In the genomic region with DNA sequence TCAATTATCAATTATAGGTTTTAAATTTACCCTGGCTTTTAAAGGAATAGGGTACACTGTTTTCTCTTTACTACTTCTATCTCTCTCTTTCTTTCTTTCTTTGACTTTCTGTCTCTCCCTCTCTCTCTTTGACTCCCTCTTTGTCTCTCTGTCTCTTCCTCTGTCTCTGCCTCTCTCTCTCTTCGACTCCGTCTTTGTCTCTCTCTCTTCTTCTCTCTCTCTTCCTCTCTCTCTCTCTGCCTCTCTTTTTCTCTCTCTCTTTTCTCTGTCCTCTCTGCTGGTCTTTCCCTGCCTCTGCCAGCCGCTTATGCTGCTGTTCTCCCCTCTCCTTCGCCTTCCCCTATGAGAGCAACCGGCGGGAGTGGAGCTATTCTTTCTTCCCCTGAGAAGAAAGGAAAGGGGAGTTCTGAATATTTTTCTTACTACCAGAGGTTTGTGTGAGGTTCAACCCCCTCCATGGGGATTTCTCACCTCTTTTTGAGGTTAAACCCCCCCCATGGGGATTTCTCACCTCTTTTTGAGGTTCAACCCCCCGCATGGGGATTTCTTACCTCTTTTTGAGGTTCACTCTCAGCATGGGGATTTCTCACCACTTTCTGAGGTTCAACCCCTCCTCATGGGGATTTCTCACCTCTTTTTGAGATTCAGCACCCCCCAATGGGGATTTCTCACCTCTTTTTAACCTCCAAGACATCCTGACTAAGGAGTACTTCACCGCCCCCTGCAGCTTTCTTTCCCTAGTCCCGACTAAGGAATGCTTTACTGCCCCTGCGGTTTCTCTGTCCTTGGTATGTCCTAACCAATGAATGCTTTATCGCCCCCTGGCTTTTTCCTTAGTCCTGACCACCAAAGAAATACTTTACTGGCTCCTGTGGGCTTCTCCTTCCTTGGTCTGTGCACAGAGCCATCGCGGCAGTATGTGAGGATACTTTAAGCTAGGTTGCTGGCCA, we compare ENCODE assay signal across 9 cellular contexts. TPM values are rescaled to one million over a fixed set of nuclear protein-coding genes. Genes with fewer than 3 reads are reported as not detected.
DNase-seq lines count a peak whose midpoint lies in the region; ATAC-seq, FAIRE-seq and TF ChIP-seq lines count a peak whose summit lies in the region.
"Had no signal": no experiment of that assay in that cellular context is flagged by ENCODE, and none has a peak within 500 bp of the region (broad histone marks: within the 10 kb centered on the region; RNA-seq: fewer than 3 reads in every experiment).

No MANE protein-coding gene starts in this region.

- peak; percentile 53 for TF ChIP-seq RAD21 in GM12878 (IDR thresholded peaks at IDR 0.05; ENCODE audit: insufficient read depth, low read depth, low read length)

- peak overlapping the region; percentile 68 for H3K4me2 ChIP-seq in GM12878 (ENCODE audit: control insufficient read depth, insufficient read depth)

- H3K9me3 ChIP-seq in Panc1 (ENCODE audit: control insufficient read depth, insufficient read depth, low read depth, low read length): no peaks in the 10 kb centered on the region
- no peaks in the 10 kb centered on the region; the same call in 2 of the 3 replicates for H3K9me3 ChIP-seq in GM12878 (replicated peaks; ENCODE audit: control insufficient read depth, insufficient read depth, low read length)
- H3K9me3 ChIP-seq: mucosa of descending colon had no signal

- in situ Hi-C loops in Panc1 (cut with HindIII; ENCODE audit: low pct_unique_long_range_greater_than_20kb, low sequenced_read_pairs) (no loop called here), GM12878 (cut with MboI) (no loop called here)

- H4K20me1 ChIP-seq in GM12878 (ENCODE audit: control insufficient read depth, insufficient read depth): no peaks in the 10 kb centered on the region

- H2AFZ ChIP-seq in GM12878 (ENCODE audit: control insufficient read depth, low read depth, low read length): peak overlapping the region; percentile 41; the same call in 1 of the 2 replicates

- peak in 1 of 2 experiments; percentile 78; a peak in 3 of 4 replicates for TF ChIP-seq EP300 in GM12878 (IDR thresholded peaks at IDR 0.05; ENCODE audit: borderline replicate concordance in 1 of 2, control insufficient read depth in 1 of 2, low read depth in 2 of 2, low read length in 2 of 2)

- H3K36me3 ChIP-seq in Panc1 (ENCODE audit: control insufficient read depth, insufficient read depth, low read length) (no peaks in the 10 kb centered on the region), GM12878 (ENCODE audit: control insufficient read depth in 2 of 2, insufficient read depth in 2 of 2, low read length in 1 of 2) (no peaks in the 10 kb centered on the region)

- no TSS peak for BruUV-seq in Panc1 (replicated peaks; lab: Mats Ljungman, UMichigan)
- TSS peak; percentile 95 for BruUV-seq in GM12878 (replicated peaks; lab: Mats Ljungman, UMichigan)

- H3K79me2 ChIP-seq in GM12878 (ENCODE audit: control insufficient read depth, insufficient read depth, low read length): no peaks in the 10 kb centered on the region

- no peak for DNase-seq in GM18507 (ENCODE audit: extremely low spot score, insufficient read length, low read depth)
- DNase-seq in Panc1 (ENCODE audit: low read depth, low spot score): no peak
- peak; percentile 78 for DNase-seq in GM12878 (ENCODE audit: low read depth, low spot score)
- DNase-seq in stimulated activated CD4-positive, alpha-beta T cell treated with anti-CD3 and anti-CD28 coated beads, Interleukin-1b, Interleukin-23, amount 100 ng/mL, for 4 hours (ENCODE audit: low read depth in 2 of 2): peak; percentile 2 to 24
- no peak for DNase-seq in germinal center (ENCODE audit: low spot score)
- no peak for DNase-seq in KG1 (lab: John Stamatoyannopoulos, UW)
- DNase-seq in NOMO-1 treated with dmso at 0.1 percent for 144 hours (lab: John Stamatoyannopoulos, UW; ENCODE audit: unreplicated experiment): no peak

- no peak for TF ChIP-seq POLR2A in GM12878 (IDR thresholded peaks at IDR 0.05; ENCODE audit: low read depth, low read length)

- SMC1A ChIA-PET in GM12878 (lab: Charles Lee; ENCODE audit: uncharacterized antibody, unreplicated experiment): interaction anchor here (0.6 to 1.5 kb wide), 6 partner anchors 10 to 71 kb away, joined by 3 to 4 read pairs (median 3); no protein-coding TSS in a partner anchor

- 34% methylated on average over 13 of the region's 13 CpGs for WGBS in GM12878 (ENCODE audit: insufficient coverage, insufficient replicate concordance, low lambda C conversion rate, missing lambda C conversion rate)

- POLR2A ChIA-PET in Panc1 (lab: Charles Lee) (no interaction called here), GM12878 (lab: Charles Lee) (interaction anchor here (1.0 to 1.4 kb wide), 3 partner anchors 19 to 69 kb away, joined by 3 to 7 read pairs (median 4); a partner anchor contains a TSS)

- RAD21 ChIA-PET in GM12878 (lab: Charles Lee; ENCODE audit: unreplicated experiment): interaction anchor here (1.0 to 2.3 kb wide), 7 partner anchors 10 to 246 kb away, joined by 3 to 18 read pairs (median 8); a partner anchor contains a TSS

- intact Hi-C loops in Panc1 (cut with micrococcal nuclease; ENCODE audit: unreplicated experiment): no loop called here
- intact Hi-C loops in GM12878 (cut with micrococcal nuclease; ENCODE audit: unreplicated experiment): loop anchor here (1.0 to 2.0 kb wide), 2 partner anchors 28 to 71 kb away; a partner anchor contains a TSS

- H3K27me3 ChIP-seq in Panc1 (ENCODE audit: control insufficient read depth, insufficient read depth, low read length) (no peaks in the 10 kb centered on the region; the same call in 1 of the 2 replicates), GM12878 (replicated peaks in 1 of 2; ENCODE audit: control insufficient read depth in 2 of 2, insufficient read depth in 2 of 2, low read length in 1 of 2) (no peaks in the 10 kb centered on the region)

- peak overlapping the region; percentile 1; the same call in 1 of the 2 replicates for H3K9ac ChIP-seq in GM12878 (ENCODE audit: control insufficient read depth, insufficient read depth, low read length)

- ATAC-seq in Panc1 (no peak), GM12878 (peak; percentile 92), HG03354 (IDR thresholded peaks at IDR 0.05; ENCODE audit: poor library complexity, severe bottlenecking, unreplicated experiment) (no peak)
- ATAC-seq: mucosa of descending colon had no signal

- CTCF ChIA-PET in Panc1 (lab: Charles Lee): no interaction called here
- CTCF ChIA-PET in GM12878 (lab: Yijun Ruan, JAX): interaction anchor here (1.0 to 1.9 kb wide), 7 partner anchors 9 to 356 kb away, joined by 3 to 8 read pairs (median 3); a partner anchor contains a TSS

- FAIRE-seq in GM18507 (lab: Jason Lieb, UNC) (peak; percentile 86), GM12878 (lab: Jason Lieb, UNC) (no peak)

- no peak overlapping the region for H3K4me3 ChIP-seq in Panc1 (ENCODE audit: low read depth in 2 of 2, low read length in 2 of 2)
- H3K4me3 ChIP-seq in GM12878: no peak overlapping the region
- H3K4me3 ChIP-seq: mucosa of descending colon had no signal

- H3K27ac ChIP-seq in Panc1 (ENCODE audit: low read length) (no peak overlapping the region), GM12878 (ENCODE audit: control insufficient read depth, insufficient read depth) (peak overlapping the region; percentile 39; the same call in 1 of the 2 replicates)

- H3K4me1 ChIP-seq in Panc1 (ENCODE audit: control insufficient read depth, insufficient read depth, low read length) (no peaks in the 10 kb centered on the region), GM12878 (ENCODE audit: control insufficient read depth, insufficient read depth, low read length) (peaks cover 11% of the 10 kb centered on the region)

- TF ChIP-seq CTCF in Panc1 (IDR thresholded peaks at IDR 0.05) (0 out of 2 replicates have a peak, but pooled peaks have one; percentile 25), GM12878 (IDR thresholded peaks at IDR 0.05 in 2 of 3, conservative IDR thresholded peaks at IDR 0.05 in 1 of 3; ENCODE audit: control insufficient read depth in 2 of 3, extremely low read depth in 1 of 3, insufficient read depth in 1 of 3, low read depth in 3 of 3, low read length in 3 of 3) (peak; percentile 11 to 56 (median 26); a peak in 3 of 6 replicates)

TF ChIP-seq in GM12878, 131 proteins besides CTCF, POLR2A, EP300 and RAD21 (continues in another document):
- TF ChIP-seq SUPT20H (IDR thresholded peaks at IDR 0.05; ENCODE audit: borderline replicate concordance, control insufficient read depth, low read depth, low read length): no peak
- TF ChIP-seq TAF1 (IDR thresholded peaks at IDR 0.05; ENCODE audit: borderline replicate concordance, low read depth, low read length): 0 out of 2 replicates have a peak, but pooled peaks have one; percentile 10
- peak; percentile 36; the same call in 1 of the 2 replicates for TF ChIP-seq BMI1 (IDR thresholded peaks at IDR 0.05; ENCODE audit: borderline replicate concordance)
- TF ChIP-seq KDM1A (IDR thresholded peaks at IDR 0.05; ENCODE audit: borderline replicate concordance): no peak
- TF ChIP-seq BCL11A (IDR thresholded peaks at IDR 0.05; ENCODE audit: low read depth, low read length): peak; percentile 75; the same call in 1 of the 2 replicates
- no peak for TF ChIP-seq SUZ12 (IDR thresholded peaks at IDR 0.05; ENCODE audit: unreplicated experiment)
- TF ChIP-seq TCF7 (IDR thresholded peaks at IDR 0.05; ENCODE audit: borderline replicate concordance): peak; percentile 83
- TF ChIP-seq RFX5 (IDR thresholded peaks at IDR 0.05; ENCODE audit: low read depth, low read length): no peak
- TF ChIP-seq ESRRA (IDR thresholded peaks at IDR 0.05; ENCODE audit: low read length): no peak
- TF ChIP-seq SIX5 (IDR thresholded peaks at IDR 0.05; ENCODE audit: low read depth, low read length, severe bottlenecking): no peak
- TF ChIP-seq SPI1 (IDR thresholded peaks at IDR 0.05; ENCODE audit: borderline replicate concordance, insufficient read depth, low read depth, low read length): no peak

RNA-seq across cellular contexts. Expression of a gene that starts 27.4 kb away (rescaled TPM):
- total RNA-seq in Panc1 (2021; ENCODE audit: unreplicated experiment) (10.6 TPM), GM12878 (2014; rRNA removed) (30.0 and 36.4 TPM in 2 replicates), GM12878 (2014; rRNA removed; fragmentation: Illumina TruSeq; extraction: Trizol) (52.3 and 57.1 TPM in 2 replicates), GM12878 (2021) (39.5 and 40.1 TPM in 2 replicates)
- 3.1 TPM for polyA plus RNA-seq in Panc1 (2012; ENCODE audit: insufficient read length)
- 898 and 917 TPM in 2 replicates for total RNA-seq in GM12878 (2013; cell fraction: nucleolus; rRNA removed)
- 9.8 TPM for polyA plus RNA-seq in GM12878 (2011; ENCODE audit: low read depth)
- polyA plus RNA-seq in GM12878 (2011; rRNA removed) (26.8 and 41.3 TPM in 2 replicates), GM12878 (2014; fragmentation: Illumina TruSeq; extraction: Trizol) (26.9 and 38.2 TPM in 2 replicates), GM12878 (2014; fragmentation: Nextera tagmentation; extraction: Ambion mirVana) (1 to 10 TPM; 7.7 to 10.0 TPM), GM12878 (2014; rRNA removed) (20.3 and 24.2 TPM in 2 replicates), GM12878 (2016; fragmentation: Nextera tagmentation; extraction: Ambion mirVana) (10 to 100 TPM; 37.7 to 42.3 TPM)
- 8.2 TPM in 2 replicates for polyA plus RNA-seq in GM12878 (2011; cell fraction: cytosol; rRNA removed)
- polyA plus RNA-seq in GM12878 (2011; cell fraction: nucleus; rRNA removed): 33.8 and 37.3 TPM in 2 replicates
- 13.6 and 15.0 TPM in 2 replicates for polyA plus RNA-seq in GM12878 (2012)
- polyA minus RNA-seq in GM12878 (2011; rRNA and poly(A)+ RNA removed): 40.4 and 48.1 TPM in 2 replicates
- 9.8 and 11.6 TPM in 2 replicates for polyA minus RNA-seq in GM12878 (2011; cell fraction: cytosol; rRNA and poly(A)+ RNA removed)
- 70.1 and 116 TPM in 2 replicates for polyA minus RNA-seq in GM12878 (2011; cell fraction: nucleus; rRNA and poly(A)+ RNA removed)

Comparison
In these comparisons a context has a peak if more than half of its experiments do, and no peak if none do; other contexts are left out.
1. DNase-seq: peak in GM12878 (single experiment) and stimulated activated CD4-positive, alpha-beta T cell treated with anti-CD3 and anti-CD28 coated beads, Interleukin-1b, Interleukin-23, amount 100 ng/mL, for 4 hours (2 of 2); none in GM18507 (single experiment), Panc1 (single experiment), germinal center (single experiment), KG1 (single experiment) and NOMO-1 treated with dmso at 0.1 percent for 144 hours (single experiment).